In the genomic region with DNA sequence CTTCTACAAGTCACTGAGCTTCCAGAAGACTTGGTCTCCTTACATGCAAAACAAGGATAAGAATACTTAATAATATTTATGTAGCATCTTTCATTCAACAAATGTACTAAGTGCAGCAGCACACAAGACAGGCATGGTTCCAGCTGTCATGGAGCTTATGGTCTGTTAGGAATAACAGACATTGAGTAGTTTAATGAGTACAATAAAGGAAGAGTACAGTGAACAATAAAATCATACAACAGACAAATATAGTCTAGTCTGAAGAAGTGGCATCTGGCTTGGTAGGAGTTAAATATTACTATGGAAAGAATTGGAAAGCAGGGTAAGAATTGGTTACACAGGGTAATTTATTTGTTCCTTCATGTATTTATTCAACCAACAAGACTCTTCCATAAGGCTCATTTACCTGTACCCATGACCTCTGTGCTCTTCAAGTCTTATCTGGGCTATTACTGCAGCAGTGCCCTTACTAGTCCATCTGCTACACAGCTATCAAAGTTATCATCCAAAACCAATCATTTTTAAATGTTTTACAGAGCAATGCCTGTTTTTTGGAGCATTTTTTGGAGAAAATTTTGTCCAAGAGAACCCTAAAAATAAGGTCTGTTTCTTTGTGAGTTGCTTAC, we compare ENCODE assay signal across 23 cellular contexts.
DNase-seq lines count a peak whose midpoint lies in the region; ATAC-seq, FAIRE-seq and TF ChIP-seq lines count a peak whose summit lies in the region.
"Had no signal": no experiment of that assay in that cellular context is flagged by ENCODE, and none has a peak within 500 bp of the region (broad histone marks: within the 10 kb centered on the region; RNA-seq: fewer than 3 reads in every experiment).

No MANE protein-coding gene starts in this region.

- H3F3A ChIP-seq in Loucy (ENCODE audit: low read depth) (no peaks in the 10 kb centered on the region), PC-9 (ENCODE audit: insufficient read depth, low read depth) (no peaks in the 10 kb centered on the region)

- H3K36me3 Mint-ChIP-seq in CD4-positive, alpha-beta T cell (ENCODE audit: low read depth) = no peaks in the 10 kb centered on the region
- H3K36me3 Mint-ChIP-seq: CD14-positive monocyte; CD8-positive, alpha-beta T cell had no signal

- H3K36me3 ChIP-seq in Loucy (ENCODE audit: insufficient read depth, low read length) (no peaks in the 10 kb centered on the region), kidney (ENCODE audit: control insufficient read depth in 1 of 2, insufficient read depth in 2 of 2, low read length in 2 of 2) (no peaks in the 10 kb centered on the region), PC-9 (ENCODE audit: low read depth) (no peaks in the 10 kb centered on the region)
- H3K36me3 ChIP-seq: BE2C had no signal

- no peaks in the 10 kb centered on the region for H3K27me3 Mint-ChIP-seq in CD4-positive, alpha-beta T cell

- CTCF ChIA-PET in CD4-positive, alpha-beta T cell (lab: Charles Lee) = interaction anchor here (1.4 to 1.5 kb wide), 2 partner anchors 11 to 489 kb away, joined by 3 read pairs; no protein-coding TSS in a partner anchor
- CTCF ChIA-PET in PC-9 (lab: Charles Lee) = no interaction called here

- DNase-seq in CD4-positive, alpha-beta T cell = no peak
- DNase-seq in left colon (no peak), T1000 (lab: John Stamatoyannopoulos, UW) (no peak), kidney (no peak), PC-9 (no peak)
- DNase-seq: ACHN; BE2C; Calu3; CD8-positive, alpha-beta T cell; DMS53; DND-41; EL; HCEC 1CT; IMR-90 had no signal

- no peaks in the 10 kb centered on the region for H3K27me3 ChIP-seq in CD4-positive, alpha-beta T cell (ENCODE audit: control insufficient read depth, insufficient read depth, low read length)
- no peaks in the 10 kb centered on the region for H3K27me3 ChIP-seq in Loucy (ENCODE audit: insufficient read depth, low read length, poor library complexity, severe bottlenecking)
- H3K27me3 ChIP-seq in PC-9 (ENCODE audit: insufficient read depth, low read depth) = no peaks in the 10 kb centered on the region

- H3K4me1 ChIP-seq in Loucy (ENCODE audit: insufficient read depth, low read length, poor library complexity, severe bottlenecking) (peaks cover 28% of the 10 kb centered on the region), kidney (ENCODE audit: control insufficient read depth in 1 of 2, insufficient read depth in 1 of 2, low read depth in 1 of 2, low read length in 2 of 2) (no peaks in the 10 kb centered on the region), PC-9 (replicated peaks; ENCODE audit: insufficient read depth) (no peaks in the 10 kb centered on the region)
- H3K4me1 ChIP-seq: BE2C had no signal

- H3K4me3 ChIP-seq in Loucy (ENCODE audit: low read length, poor library complexity, severe bottlenecking) = no peak overlapping the region
- H3K4me3 ChIP-seq in kidney (ENCODE audit: low read length in 2 of 2) = no peak overlapping the region
- H3K4me3 ChIP-seq in PC-9 = no peak overlapping the region
- H3K4me3 ChIP-seq: GM12878, GM23338, K562 had no signal

- no peak for ATAC-seq in CD4-positive, alpha-beta T cell (ENCODE audit: poor library complexity)
- peak; percentile 76 for ATAC-seq in left colon
- no peak for ATAC-seq in HG03045 (IDR thresholded peaks at IDR 0.05; ENCODE audit: unreplicated experiment)
- ATAC-seq: CD8-positive, alpha-beta T cell; GM12878; GM23338; K562 had no signal

- H3K9me2 ChIP-seq in Loucy (replicated peaks; ENCODE audit: low read depth, low read length) = no peaks in the 10 kb centered on the region
- no peaks in the 10 kb centered on the region for H3K9me2 ChIP-seq in PC-9 (ENCODE audit: insufficient read depth)

- no peak for FAIRE-seq in kidney (lab: Jason Lieb, UNC)
- FAIRE-seq: A204.1, GM12878, H54, HTR-8/SVneo, K562 had no signal

- POLR2A ChIA-PET in CD4-positive, alpha-beta T cell (lab: Charles Lee) = no interaction called here
- POLR2A ChIA-PET in PC-9 (lab: Charles Lee; ENCODE audit: unreplicated experiment) = no interaction called here

- H3K4me1 Mint-ChIP-seq in CD4-positive, alpha-beta T cell (ENCODE audit: low read depth) = peaks cover 33% of the 10 kb centered on the region
- H3K4me1 Mint-ChIP-seq: CD14-positive monocyte, GM23338 had no signal

- H3K4me2 ChIP-seq in Loucy (ENCODE audit: low read depth, low read length, poor library complexity, severe bottlenecking) = no peak overlapping the region
- no peak overlapping the region for H3K4me2 ChIP-seq in PC-9
- H3K4me2 ChIP-seq: GM23338 had no signal

- no peak for TF ChIP-seq CTCF in CD4-positive, alpha-beta T cell (IDR thresholded peaks at IDR 0.05)
- no peak for TF ChIP-seq CTCF in Loucy (conservative IDR thresholded peaks at IDR 0.05; ENCODE audit: low read length)
- no peak for TF ChIP-seq CTCF in kidney (IDR thresholded peaks at IDR 0.05; ENCODE audit: borderline replicate concordance, extremely low read depth, insufficient read depth)
- TF ChIP-seq CTCF in PC-9 (conservative IDR thresholded peaks at IDR 0.05) = no peak

- H3K79me2 ChIP-seq in Loucy (ENCODE audit: insufficient read depth, low read length) = no peaks in the 10 kb centered on the region
- H3K79me2 ChIP-seq in PC-9 (ENCODE audit: low read depth) = no peaks in the 10 kb centered on the region

- peak overlapping the region; percentile 1 for H3K27ac Mint-ChIP-seq in CD4-positive, alpha-beta T cell
- H3K27ac Mint-ChIP-seq: CD14-positive monocyte; CD8-positive, alpha-beta T cell; GM23338 had no signal

- no TSS peak for BruUV-seq in PC-9 (replicated peaks; lab: Mats Ljungman, UMichigan)

- H3K27ac ChIP-seq in CD4-positive, alpha-beta T cell (ENCODE audit: low read depth, low read length) = no peak overlapping the region
- no peak overlapping the region for H3K27ac ChIP-seq in kidney (ENCODE audit: low read depth in 2 of 2, low read length in 2 of 2)
- no peak overlapping the region for H3K27ac ChIP-seq in PC-9

- no peaks in the 10 kb centered on the region for H3K9me3 Mint-ChIP-seq in CD4-positive, alpha-beta T cell
- H3K9me3 Mint-ChIP-seq: CD14-positive monocyte; CD8-positive, alpha-beta T cell; GM23338 had no signal

- no peak overlapping the region for H3K4me3 Mint-ChIP-seq in CD4-positive, alpha-beta T cell
- H3K4me3 Mint-ChIP-seq: CD14-positive monocyte; CD8-positive, alpha-beta T cell; GM23338 had no signal

- H3K9me3 ChIP-seq in CD4-positive, alpha-beta T cell (ENCODE audit: control insufficient read depth, low read length) = no peaks in the 10 kb centered on the region
- no peaks in the 10 kb centered on the region for H3K9me3 ChIP-seq in Loucy (ENCODE audit: insufficient read depth, low read depth, low read length)
- H3K9me3 ChIP-seq in kidney (ENCODE audit: control insufficient read depth in 1 of 2, low read length in 2 of 2) = no peaks in the 10 kb centered on the region
- H3K9me3 ChIP-seq in PC-9 (ENCODE audit: insufficient read depth, low read depth) = no peaks in the 10 kb centered on the region
- H3K9me3 ChIP-seq: BE2C had no signal

- H4K20me1 ChIP-seq in Loucy (ENCODE audit: insufficient read depth, low read length, poor library complexity, severe bottlenecking) (no peaks in the 10 kb centered on the region), PC-9 (ENCODE audit: insufficient read depth) (no peaks in the 10 kb centered on the region)

- H3K9ac ChIP-seq in Loucy (ENCODE audit: low read depth, low read length, poor library complexity, severe bottlenecking) (no peak overlapping the region), kidney (ENCODE audit: low read length in 2 of 2) (no peak overlapping the region)

- intact Hi-C loops in CD4-positive, alpha-beta T cell (cut with DNase I, micrococcal nuclease) = no loop called here
- intact Hi-C loops in left colon (cut with DNase I, micrococcal nuclease) (no loop called here), kidney (cut with DNase I) (no loop called here), PC-9 (cut with micrococcal nuclease; ENCODE audit: unreplicated experiment) (no loop called here)

- H2AFZ ChIP-seq in Loucy (ENCODE audit: low read length) = peak overlapping the region; percentile 5; the same call in 1 of the 2 replicates
- H2AFZ ChIP-seq in PC-9 = no peak overlapping the region
